ENCODE assay signal across 16 cellular contexts in the genomic region with DNA sequence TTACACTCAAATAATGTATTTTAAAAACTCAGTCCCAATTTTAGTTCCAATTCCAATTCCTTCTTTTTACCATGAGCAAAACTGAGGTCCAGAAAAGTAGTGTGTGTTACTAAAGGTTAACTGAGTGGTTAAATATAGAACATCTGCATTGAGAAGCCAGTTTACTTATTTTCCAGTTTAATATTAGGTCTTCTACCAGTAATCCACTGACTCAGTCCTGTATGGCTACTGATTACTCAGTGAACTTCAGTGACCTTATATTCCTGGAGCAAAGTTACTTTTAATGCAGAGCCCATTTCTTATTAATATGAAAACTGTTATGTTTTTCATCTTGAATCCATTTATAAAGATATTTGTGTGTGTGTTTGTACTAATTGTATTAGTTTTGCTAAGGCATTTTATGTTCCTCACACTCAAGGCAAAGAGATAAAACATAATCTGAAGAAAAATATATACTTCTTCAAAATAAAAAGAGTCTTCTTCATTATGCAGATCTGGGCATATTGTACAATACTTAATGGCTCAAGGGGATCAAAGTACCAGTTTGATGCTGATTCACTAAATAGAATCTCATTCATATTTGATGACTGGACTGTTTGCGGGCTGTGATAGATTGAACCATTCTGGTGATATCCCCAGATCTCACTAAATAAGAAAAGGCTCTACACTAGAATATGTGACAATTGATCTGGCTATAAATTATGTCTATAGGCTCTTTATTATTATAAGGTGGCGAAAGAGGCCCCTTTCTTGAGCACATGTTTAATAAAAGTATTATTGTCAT.
DNase-seq lines count a peak whose midpoint lies in the region; ATAC-seq and TF ChIP-seq lines count a peak whose summit lies in the region.
"Had no signal": no experiment of that assay in that cellular context is flagged by ENCODE, and none has a peak within 500 bp of the region (broad histone marks: within the 10 kb centered on the region; RNA-seq: fewer than 3 reads in every experiment).

No MANE protein-coding gene starts in this region.

- DNase-seq in epithelial cell of proximal tubule (ENCODE audit: low read depth) (peak; percentile 22), left lobe of liver (ENCODE audit: low spot score) (no peak)
- no peak for DNase-seq in effector memory CD8-positive, alpha-beta T cell
- DNase-seq: CD8-positive, alpha-beta memory T cell; H7; NCI-H187; NCI-H526 treated with DMSO at 0.1 percent for 48 hours; NK-92 treated with Interleukin-12 subunit alpha and Interleukin-12 subunit beta, amount 100 ng/mL, for 24 hours; OCI-M1; RPMI8226 had no signal

- peaks cover 2 to 5% of the 10 kb centered on the region in 2 donors for H3K9me3 Mint-ChIP-seq in effector memory CD8-positive, alpha-beta T cell

- H3K4me1 Mint-ChIP-seq in effector memory CD8-positive, alpha-beta T cell (ENCODE audit: low read depth in 2 of 2): no peaks in the 10 kb centered on the region
- H3K4me1 Mint-ChIP-seq: CD8-positive, alpha-beta memory T cell; IgD-negative memory B cell had no signal

- peak overlapping the region; percentile 9 for H3K4me3 ChIP-seq in epithelial cell of proximal tubule (ENCODE audit: low read depth, low read length)
- H3K4me3 ChIP-seq: BLaER1 treated with 17β-estradiol and CSF1 and Interleukin-3, amounts not matched to agents 10 nM and 100 nM had no signal

- no peak overlapping the region for H3K4me3 Mint-ChIP-seq in effector memory CD8-positive, alpha-beta T cell
- H3K4me3 Mint-ChIP-seq: CD8-positive, alpha-beta memory T cell; IgD-negative memory B cell had no signal

- peak; percentile 51 for ATAC-seq in GM18909 (IDR thresholded peaks at IDR 0.05; ENCODE audit: poor library complexity, unreplicated experiment)
- peak; percentile 59 for ATAC-seq in left lobe of liver
- ATAC-seq in GM21737 (IDR thresholded peaks at IDR 0.05; ENCODE audit: unreplicated experiment): no peak
- no peak for ATAC-seq in HG03135 (IDR thresholded peaks at IDR 0.05; ENCODE audit: unreplicated experiment)
- no peak for ATAC-seq in effector memory CD8-positive, alpha-beta T cell (replicated peaks)
- no peak for ATAC-seq in GM18858 (IDR thresholded peaks at IDR 0.05; ENCODE audit: unreplicated experiment)

- H3K27me3 Mint-ChIP-seq in effector memory CD8-positive, alpha-beta T cell: no peaks in the 10 kb centered on the region
- H3K27me3 Mint-ChIP-seq: CD8-positive, alpha-beta memory T cell; IgD-negative memory B cell had no signal

- H3K27ac Mint-ChIP-seq in effector memory CD8-positive, alpha-beta T cell: no peak overlapping the region
- H3K27ac Mint-ChIP-seq: CD8-positive, alpha-beta memory T cell; IgD-negative memory B cell had no signal

- TF ChIP-seq CTCF in epithelial cell of proximal tubule (conservative IDR thresholded peaks at IDR 0.05; ENCODE audit: low read depth, low read length): no peak

- peaks cover 7% of the 10 kb centered on the region for H3K36me3 Mint-ChIP-seq in effector memory CD8-positive, alpha-beta T cell (ENCODE audit: insufficient read depth)

Comparison
In these comparisons a context has a peak if more than half of its experiments do, and no peak if none do; other contexts are left out.
1. ATAC-seq: peak in GM18909 (single experiment) and left lobe of liver (single experiment); none in GM21737 (single experiment), HG03135 (single experiment), effector memory CD8-positive, alpha-beta T cell (single experiment) and GM18858 (single experiment).